In the genomic region with DNA sequence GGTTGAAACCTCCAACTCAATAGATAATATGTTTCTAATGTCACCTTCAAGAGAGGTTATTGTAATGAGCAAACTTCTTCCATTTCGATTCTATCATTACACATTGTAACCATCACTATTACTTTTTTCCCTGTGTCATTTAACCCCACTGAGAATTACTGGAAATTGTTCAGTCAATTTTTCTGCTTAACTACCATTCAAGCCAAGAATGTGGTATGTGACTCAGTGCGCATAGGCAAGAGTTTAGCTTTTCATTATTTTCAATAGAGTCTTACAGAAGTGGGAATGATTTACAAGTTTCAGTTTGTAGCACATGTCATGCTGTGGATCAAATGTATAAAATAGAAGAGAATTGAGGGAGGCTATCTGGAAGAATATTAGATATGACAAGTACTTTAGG, we compare ENCODE assay signal across 29 cellular contexts. TPM values are rescaled to one million over a fixed set of nuclear protein-coding genes. Genes with fewer than 3 reads are reported as not detected.
"Had no signal": no experiment of that assay in that cellular context is flagged by ENCODE, and none has a peak within 500 bp of the region (broad histone marks: within the 10 kb centered on the region; RNA-seq: fewer than 3 reads in every experiment).

No MANE protein-coding gene starts in this region.

- H3K27ac Mint-ChIP-seq: naive thymus-derived CD4-positive, alpha-beta T cell; nephron progenitor cell; stimulated activated memory B cell treated with anti-CD40 and anti-IgM and Interleukin-4, amounts not matched to agents 10 μg/mL and 1 μg/mL and 100 μg/mL, for 72 hours; stimulated activated naive CD8-positive, alpha-beta T cell treated with anti-CD3 and anti-CD28 coated beads, Interleukin-15, Interleukin-2, amounts not matched to agents 100 ng/mL and 50 ng/mL, for 24 hours had no signal

- H3K9me3 ChIP-seq: esophagus squamous epithelium, gastroesophageal sphincter, heart left ventricle, left lung, ovary, psoas muscle, sigmoid colon, spleen, suprapubic skin, vagina had no signal

- H3K4me1 ChIP-seq: foreskin keratinocyte, gastroesophageal sphincter, left lung, sigmoid colon, spleen, vagina had no signal

- H3K4me3 Mint-ChIP-seq: naive thymus-derived CD4-positive, alpha-beta T cell; nephron progenitor cell; stimulated activated memory B cell treated with anti-CD40 and anti-IgM and Interleukin-4, amounts not matched to agents 10 μg/mL and 1 μg/mL and 100 μg/mL, for 72 hours; stimulated activated naive CD8-positive, alpha-beta T cell treated with anti-CD3 and anti-CD28 coated beads, Interleukin-15, Interleukin-2, amounts not matched to agents 100 ng/mL and 50 ng/mL, for 24 hours had no signal

- H3K27me3 Mint-ChIP-seq: naive thymus-derived CD4-positive, alpha-beta T cell; stimulated activated memory B cell treated with anti-CD40 and anti-IgM and Interleukin-4, amounts not matched to agents 10 μg/mL and 1 μg/mL and 100 μg/mL, for 72 hours; stimulated activated naive CD8-positive, alpha-beta T cell treated with anti-CD3 and anti-CD28 coated beads, Interleukin-15, Interleukin-2, amounts not matched to agents 100 ng/mL and 50 ng/mL, for 24 hours had no signal

- ATAC-seq: foreskin keratinocyte; gastroesophageal sphincter; heart left ventricle; left cardiac atrium; left lung; naive thymus-derived CD4-positive, alpha-beta T cell; psoas muscle; right cardiac atrium; stimulated activated memory B cell treated with anti-CD40 and anti-IgM and Interleukin-4, amounts not matched to agents 10 μg/mL and 1 μg/mL and 100 μg/mL, for 72 hours had no signal

- H3K79me2 ChIP-seq: hepatocyte had no signal

- H3K27me3 ChIP-seq: esophagus squamous epithelium, foreskin keratinocyte, gastroesophageal sphincter, heart left ventricle, hepatocyte, left lung, ovary, sigmoid colon, spleen, suprapubic skin, vagina had no signal

- H2AFZ ChIP-seq: hepatocyte had no signal

- H3K36me3 ChIP-seq: esophagus squamous epithelium, gastroesophageal sphincter, heart left ventricle, left lung, ovary, sigmoid colon, spleen, suprapubic skin, vagina had no signal

- H3K27ac ChIP-seq: coronary artery, esophagus squamous epithelium, foreskin keratinocyte, gastroesophageal sphincter, heart left ventricle, hepatocyte, left lung, ovary, psoas muscle, sigmoid colon, skin epidermis, spleen, suprapubic skin, vagina had no signal

- H3K4me1 Mint-ChIP-seq: stimulated activated memory B cell treated with anti-CD40 and anti-IgM and Interleukin-4, amounts not matched to agents 10 μg/mL and 1 μg/mL and 100 μg/mL, for 72 hours had no signal

- H3K9me3 Mint-ChIP-seq: nephron progenitor cell; stimulated activated naive CD8-positive, alpha-beta T cell treated with anti-CD3 and anti-CD28 coated beads, Interleukin-15, Interleukin-2, amounts not matched to agents 100 ng/mL and 50 ng/mL, for 24 hours had no signal

- H3K36me3 Mint-ChIP-seq: naive thymus-derived CD4-positive, alpha-beta T cell; stimulated activated memory B cell treated with anti-CD40 and anti-IgM and Interleukin-4, amounts not matched to agents 10 μg/mL and 1 μg/mL and 100 μg/mL, for 72 hours had no signal

- H3K4me3 ChIP-seq: coronary artery, esophagus squamous epithelium, gastroesophageal sphincter, heart left ventricle, hepatocyte, left lung, ovary, psoas muscle, sigmoid colon, skin epidermis, spleen, suprapubic skin, vagina had no signal

- DNase-seq: dermis blood vessel endothelial cell; effector memory CD4-positive, alpha-beta T cell; erythroblast; esophagus squamous epithelium; foreskin keratinocyte; heart left ventricle; left cardiac atrium; left lung; mesenchymal stem cell; midbrain; naive thymus-derived CD4-positive, alpha-beta T cell; nephron progenitor cell; nucleus accumbens; ovary; posterior cingulate gyrus; psoas muscle; right cardiac atrium; sigmoid colon; spleen; stimulated activated CD4-positive, alpha-beta T cell treated with anti-CD3 and anti-CD28 coated beads, Interleukin-4, amount 100 ng/mL, for 4 hours; trophoblast cell had no signal

- H3K4me2 ChIP-seq: hepatocyte had no signal

RNA-seq across cellular contexts. Expression of gene PIEZO2, which starts 34.3 kb away (rescaled TPM):
- total RNA-seq: foreskin keratinocyte; naive thymus-derived CD4-positive, alpha-beta T cell had no signal
- polyA plus RNA-seq: foreskin keratinocyte; naive thymus-derived CD4-positive, alpha-beta T cell had no signal
